26 cellular contexts compared by ENCODE assay signal in the genomic region with DNA sequence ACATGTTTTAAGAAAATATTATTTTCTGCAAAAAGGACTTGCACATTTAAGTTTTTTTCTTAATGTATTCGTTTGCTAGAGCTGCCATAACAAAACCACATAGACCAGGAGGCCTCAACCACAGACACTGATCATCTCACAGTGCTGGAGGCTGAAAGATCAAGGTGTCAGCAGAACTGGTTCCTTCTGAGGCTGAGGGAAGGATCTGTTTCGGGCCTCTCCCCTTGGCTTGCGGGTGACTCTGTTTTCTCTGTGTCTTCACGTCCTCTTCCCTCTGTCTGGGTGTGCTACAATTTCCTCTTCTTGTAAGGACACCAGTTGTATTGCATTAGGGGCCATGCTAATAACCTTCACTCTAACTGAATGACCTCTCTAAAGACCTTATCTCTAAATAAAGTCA.
A peak's percentile ranks its signal among the peaks of the same experiment; 100 is the strongest.
DNase-seq lines count a peak whose midpoint lies in the region; ATAC-seq, FAIRE-seq and TF ChIP-seq lines count a peak whose summit lies in the region.
"Had no signal": no experiment of that assay in that cellular context is flagged by ENCODE, and none has a peak within 500 bp of the region (broad histone marks: within the 10 kb centered on the region; RNA-seq: fewer than 3 reads in every experiment).

No MANE protein-coding gene starts in this region.

- H3K4me3 ChIP-seq in Jurkat, Clone E6-1 (ENCODE audit: low read length), result no peak overlapping the region
- H3K4me3 ChIP-seq in choroid plexus epithelial cell (ENCODE audit: low read depth, low read length) (no peak overlapping the region), HepG2 (replicated peaks in 1 of 3; ENCODE audit: insufficient read depth in 1 of 3, low read depth in 2 of 3, low read length in 3 of 3) (no peak overlapping the region)
- H3K4me3 ChIP-seq: lung, pancreas, Peyer's patch, SJCRH30 had no signal

- no peaks in the 10 kb centered on the region for H3K27me3 ChIP-seq in HepG2 (ENCODE audit: control insufficient read depth in 1 of 2, insufficient read depth in 2 of 2, low read length in 2 of 2)
- H3K27me3 ChIP-seq: Peyer's patch, SJCRH30 had no signal

- intact Hi-C loops in sciatic nerve (cut with DNase I) (no loop called here), HepG2 (cut with micrococcal nuclease; ENCODE audit: unreplicated experiment) (no loop called here)

- H3K79me2 ChIP-seq in HepG2 (ENCODE audit: insufficient read depth, low read length), result no peaks in the 10 kb centered on the region

- WGBS in HepG2 (ENCODE audit: low lambda C conversion rate), result 9% methylated on average over 4 of the region's 4 CpGs

- H3K4me3 Mint-ChIP-seq in HFFc6, result no peak overlapping the region
- H3K4me3 Mint-ChIP-seq: activated CD4-positive, alpha-beta memory T cell treated with anti-CD3 and anti-CD28 coated beads for 36 hours; activated naive CD8-positive, alpha-beta T cell treated with anti-CD3 and anti-CD28 coated beads, Interleukin-2, amount 10 ng/mL, durations not matched to agents 7 days and 5 days; effector memory CD8-positive, alpha-beta T cell; nephron progenitor cell had no signal

- no peak for FAIRE-seq in HepG2 (lab: Jason Lieb, UNC)
- FAIRE-seq: astrocyte, keratinocyte had no signal

- peaks cover 2% of the 10 kb centered on the region; the same call in 1 of the 2 replicates for H3K27me3 Mint-ChIP-seq in HFFc6 (ENCODE audit: insufficient read depth)
- H3K27me3 Mint-ChIP-seq: activated naive CD8-positive, alpha-beta T cell treated with anti-CD3 and anti-CD28 coated beads, Interleukin-2, amount 10 ng/mL, durations not matched to agents 7 days and 5 days; effector memory CD8-positive, alpha-beta T cell had no signal

- no peak overlapping the region for H2AFZ ChIP-seq in HepG2 (ENCODE audit: low read length)

- in situ Hi-C loops in HepG2 (cut with HindIII; ENCODE audit: extremely low pct_ligation_motif_present, low pct_unique_long_range_greater_than_20kb), result no loop called here

- no peak for TF ChIP-seq POLR2A in HepG2 (IDR thresholded peaks at IDR 0.05; ENCODE audit: insufficient read depth in 1 of 2, low read depth in 2 of 2, low read length in 2 of 2)

- CTCF ChIA-PET in HepG2 (lab: Yijun Ruan, JAX; ENCODE audit: low intra/inter-chr PET ratio, low total read pairs), result no interaction called here

- TF ChIP-seq CTCF in choroid plexus epithelial cell (conservative IDR thresholded peaks at IDR 0.05; ENCODE audit: low read depth, low read length) (no peak), HFFc6 (IDR thresholded peaks at IDR 0.05) (no peak), HepG2 (CRISPR knock-in tag; IDR thresholded peaks at IDR 0.05) (no peak)

- TF ChIP-seq EP300 in HepG2 (IDR thresholded peaks at IDR 0.05; ENCODE audit: low read depth in 2 of 2, low read length in 2 of 2), result no peak
- TF ChIP-seq EP300 in HepG2 (CRISPR knock-in tag; IDR thresholded peaks at IDR 0.05; ENCODE audit: borderline replicate concordance), result no peak

- peaks cover 6% of the 10 kb centered on the region for H3K9me3 ChIP-seq in HepG2 (ENCODE audit: low read length)
- H3K9me3 ChIP-seq: pancreas, Peyer's patch, SJCRH30 had no signal

- H3K9me3 Mint-ChIP-seq in HFFc6, result no peaks in the 10 kb centered on the region
- H3K9me3 Mint-ChIP-seq: activated CD4-positive, alpha-beta memory T cell treated with anti-CD3 and anti-CD28 coated beads for 36 hours; activated naive CD8-positive, alpha-beta T cell treated with anti-CD3 and anti-CD28 coated beads, Interleukin-2, amount 10 ng/mL, durations not matched to agents 7 days and 5 days; nephron progenitor cell had no signal

- no peak for TF ChIP-seq RAD21 in HepG2 (CRISPR knock-in tag; IDR thresholded peaks at IDR 0.05)

- H3K9ac ChIP-seq in HepG2 (ENCODE audit: insufficient read depth, low read depth, low read length), result no peak overlapping the region

- no peaks in the 10 kb centered on the region for H3K36me3 Mint-ChIP-seq in HFFc6 (ENCODE audit: low read depth)
- H3K36me3 Mint-ChIP-seq: activated CD4-positive, alpha-beta memory T cell treated with anti-CD3 and anti-CD28 coated beads for 36 hours; activated naive CD8-positive, alpha-beta T cell treated with anti-CD3 and anti-CD28 coated beads, Interleukin-2, amount 10 ng/mL, durations not matched to agents 7 days and 5 days had no signal

- no peaks in the 10 kb centered on the region for H3K4me1 ChIP-seq in HepG2 (ENCODE audit: insufficient read depth, low read length)
- H3K4me1 ChIP-seq: pancreas, Peyer's patch, SJCRH30 had no signal

- no peak overlapping the region for H3K4me2 ChIP-seq in HepG2 (ENCODE audit: low read depth, low read length)

- H3K4me1 Mint-ChIP-seq in HFFc6 (ENCODE audit: low read depth), result peaks cover 4% of the 10 kb centered on the region
- H3K4me1 Mint-ChIP-seq: activated naive CD8-positive, alpha-beta T cell treated with anti-CD3 and anti-CD28 coated beads, Interleukin-2, amount 10 ng/mL, durations not matched to agents 7 days and 5 days; nephron progenitor cell had no signal

- no peak overlapping the region for H3K27ac ChIP-seq in HepG2 (ENCODE audit: extremely low read length, insufficient read depth, low read length)
- H3K27ac ChIP-seq: pancreas, Peyer's patch, SJCRH30 had no signal

- ATAC-seq in sciatic nerve (peak; percentile 18), HepG2 (no peak)
- ATAC-seq: activated CD4-positive, CD25-positive, alpha-beta regulatory T cell treated with anti-CD3 and anti-CD28 coated beads, Interleukin-2, amount 50 U/mL, for 24 hours; effector memory CD8-positive, alpha-beta T cell; right cardiac atrium had no signal

- peak; percentile 9 for DNase-seq in Jurkat, Clone E6-1 (ENCODE audit: low read depth, low spot score)
- DNase-seq in NOMO-1 treated with dmso at 0.1 percent for 144 hours (lab: John Stamatoyannopoulos, UW; ENCODE audit: unreplicated experiment), result peak; percentile 81
- peak; percentile 13 for DNase-seq in choroid plexus epithelial cell (ENCODE audit: low read depth)
- DNase-seq in sciatic nerve (ENCODE audit: low spot score), result no peak
- DNase-seq in activated naive CD4-positive, alpha-beta T cell treated with Interleukin-2 at 50 U/mL for 16 hours, result no peak
- DNase-seq in HFFc6, result no peak
- no peak for DNase-seq in HepG2 (ENCODE audit: low spot score)
- DNase-seq in NCI-H446 treated with DMSO at 0.1 percent for 48 hours (lab: John Stamatoyannopoulos, UW), result no peak
- DNase-seq: activated CD4-positive, alpha-beta memory T cell treated with anti-CD3 and anti-CD28 coated beads for 36 hours; activated naive CD8-positive, alpha-beta T cell treated with anti-CD3 and anti-CD28 coated beads, Interleukin-2, amount 10 ng/mL, durations not matched to agents 7 days and 5 days; C1 segment of cervical spinal cord; cortex of kidney; DMS79 treated with DMSO at 0.1 percent for 48 hours; effector memory CD8-positive, alpha-beta T cell; erythroblast; NCI-H2029 treated with DMSO at 0.1 percent for 48 hours; nephron progenitor cell; pancreas; Peyer's patch; right cardiac atrium; SJCRH30; stimulated activated CD4-positive, alpha-beta T cell treated with anti-CD3 and anti-CD28 coated beads, Interleukin-2, amount 100 ng/mL, for 48 hours had no signal

- no TSS peak for BruUV-seq in HepG2 (replicated peaks; lab: Mats Ljungman, UMichigan)

- no peaks in the 10 kb centered on the region for H3K36me3 ChIP-seq in HepG2 (replicated peaks in 1 of 2; ENCODE audit: control insufficient read depth in 1 of 2, insufficient read depth in 2 of 2, low read length in 2 of 2)
- H3K36me3 ChIP-seq: pancreas, Peyer's patch, SJCRH30 had no signal

- H3K27ac Mint-ChIP-seq in HFFc6, result no peak overlapping the region
- H3K27ac Mint-ChIP-seq: activated CD4-positive, alpha-beta memory T cell treated with anti-CD3 and anti-CD28 coated beads for 36 hours; activated naive CD8-positive, alpha-beta T cell treated with anti-CD3 and anti-CD28 coated beads, Interleukin-2, amount 10 ng/mL, durations not matched to agents 7 days and 5 days; effector memory CD8-positive, alpha-beta T cell; nephron progenitor cell had no signal

- POLR2A ChIA-PET in HepG2 (lab: Yijun Ruan, JAX), result no interaction called here

- H4K20me1 ChIP-seq in HepG2 (ENCODE audit: insufficient read depth, low read length), result no peaks in the 10 kb centered on the region

TF ChIP-seq in HepG2, 621 proteins besides CTCF, POLR2A, EP300 and RAD21 (continues in another document):
- TF ChIP-seq, protein P1, sequence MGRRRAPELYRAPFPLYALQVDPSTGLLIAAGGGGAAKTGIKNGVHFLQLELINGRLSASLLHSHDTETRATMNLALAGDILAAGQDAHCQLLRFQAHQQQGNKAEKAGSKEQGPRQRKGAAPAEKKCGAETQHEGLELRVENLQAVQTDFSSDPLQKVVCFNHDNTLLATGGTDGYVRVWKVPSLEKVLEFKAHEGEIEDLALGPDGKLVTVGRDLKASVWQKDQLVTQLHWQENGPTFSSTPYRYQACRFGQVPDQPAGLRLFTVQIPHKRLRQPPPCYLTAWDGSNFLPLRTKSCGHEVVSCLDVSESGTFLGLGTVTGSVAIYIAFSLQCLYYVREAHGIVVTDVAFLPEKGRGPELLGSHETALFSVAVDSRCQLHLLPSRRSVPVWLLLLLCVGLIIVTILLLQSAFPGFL (CRISPR knock-in tag; IDR thresholded peaks at IDR 0.05), result no peak
- TF ChIP-seq, protein P2, sequence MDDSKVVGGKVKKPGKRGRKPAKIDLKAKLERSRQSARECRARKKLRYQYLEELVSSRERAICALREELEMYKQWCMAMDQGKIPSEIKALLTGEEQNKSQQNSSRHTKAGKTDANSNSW (CRISPR knock-in tag; IDR thresholded peaks at IDR 0.05; ENCODE audit: borderline replicate concordance), result no peak
- TF ChIP-seq, protein P3, sequence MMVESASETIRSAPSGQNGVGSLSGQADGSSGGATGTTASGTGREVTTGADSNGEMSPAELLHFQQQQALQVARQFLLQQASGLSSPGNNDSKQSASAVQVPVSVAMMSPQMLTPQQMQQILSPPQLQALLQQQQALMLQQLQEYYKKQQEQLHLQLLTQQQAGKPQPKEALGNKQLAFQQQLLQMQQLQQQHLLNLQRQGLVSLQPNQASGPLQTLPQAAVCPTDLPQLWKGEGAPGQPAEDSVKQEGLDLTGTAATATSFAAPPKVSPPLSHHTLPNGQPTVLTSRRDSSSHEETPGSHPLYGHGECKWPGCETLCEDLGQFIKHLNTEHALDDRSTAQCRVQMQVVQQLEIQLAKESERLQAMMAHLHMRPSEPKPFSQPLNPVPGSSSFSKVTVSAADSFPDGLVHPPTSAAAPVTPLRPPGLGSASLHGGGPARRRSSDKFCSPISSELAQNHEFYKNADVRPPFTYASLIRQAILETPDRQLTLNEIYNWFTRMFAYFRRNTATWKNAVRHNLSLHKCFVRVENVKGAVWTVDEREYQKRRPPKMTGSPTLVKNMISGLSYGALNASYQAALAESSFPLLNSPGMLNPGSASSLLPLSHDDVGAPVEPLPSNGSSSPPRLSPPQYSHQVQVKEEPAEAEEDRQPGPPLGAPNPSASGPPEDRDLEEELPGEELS (CRISPR knock-in tag; IDR thresholded peaks at IDR 0.05), result no peak
- TF ChIP-seq ZNF550 (CRISPR knock-in tag; IDR thresholded peaks at IDR 0.05; ENCODE audit: borderline replicate concordance), result no peak
- TF ChIP-seq KAT7 (CRISPR knock-in tag; IDR thresholded peaks at IDR 0.05; ENCODE audit: borderline replicate concordance), result no peak
- no peak for TF ChIP-seq ZNF121 (CRISPR knock-in tag; IDR thresholded peaks at IDR 0.05)
- no peak for TF ChIP-seq ZBTB38 (CRISPR knock-in tag; IDR thresholded peaks at IDR 0.05)
- no peak for TF ChIP-seq ZNF333 (CRISPR knock-in tag; IDR thresholded peaks at IDR 0.05; ENCODE audit: borderline replicate concordance)
- TF ChIP-seq ZNF12 (CRISPR knock-in tag; IDR thresholded peaks at IDR 0.05), result no peak

Comparison
In these comparisons a context has a peak if more than half of its experiments do, and no peak if none do; other contexts are left out.
1. DNase-seq: peak in Jurkat, Clone E6-1 (single experiment), NOMO-1 treated with dmso at 0.1 percent for 144 hours (single experiment) and choroid plexus epithelial cell (single experiment); none in sciatic nerve (single experiment), activated naive CD4-positive, alpha-beta T cell treated with Interleukin-2 at 50 U/mL for 16 hours (single experiment), HFFc6 (single experiment), HepG2 (single experiment) and NCI-H446 treated with DMSO at 0.1 percent for 48 hours (single experiment).